9 cellular contexts compared by ENCODE assay signal in the genomic region with DNA sequence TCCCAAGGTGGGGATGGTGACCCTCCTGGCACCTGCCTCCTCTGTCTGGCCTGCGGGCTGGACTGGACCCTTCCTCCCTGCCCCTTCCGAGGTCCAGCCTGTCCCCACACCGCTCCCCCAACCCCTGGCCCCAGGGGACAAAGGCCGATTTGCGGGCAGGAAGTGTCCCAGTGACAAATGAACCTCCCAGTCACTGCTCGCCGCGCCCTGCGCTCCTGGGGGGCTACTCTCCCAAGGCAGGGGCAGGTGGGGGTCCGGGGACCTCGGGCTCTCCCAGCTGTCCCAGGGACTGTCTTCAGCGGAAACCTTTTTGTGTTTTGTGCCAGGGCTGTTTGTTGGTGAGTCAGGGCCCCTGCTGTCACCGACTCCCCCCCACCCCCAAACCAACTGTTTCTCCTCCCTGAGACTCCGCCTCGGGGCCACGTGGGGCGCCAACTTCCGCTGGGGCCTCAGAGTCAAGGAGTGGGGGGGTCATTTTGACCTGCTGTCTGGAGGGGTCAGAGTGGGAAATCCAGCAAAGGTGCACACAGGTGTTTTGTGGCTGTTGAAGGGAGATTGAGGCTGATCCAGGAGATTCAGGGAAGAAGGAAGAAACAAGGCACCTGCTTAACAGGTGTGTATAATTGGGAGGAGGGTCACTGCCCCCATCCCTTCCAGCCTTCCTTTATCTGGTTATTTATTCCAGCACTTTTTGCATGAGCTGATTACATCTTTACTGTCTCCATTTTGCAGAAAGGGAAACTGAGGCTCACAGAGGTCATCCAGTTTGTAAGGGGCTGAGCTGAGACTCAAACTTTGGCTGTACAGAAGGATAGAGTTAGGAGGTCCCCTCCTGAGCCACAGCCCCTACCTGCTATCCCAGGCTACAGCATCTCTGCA. TPM values are rescaled to one million over a fixed set of nuclear protein-coding genes. Genes with fewer than 3 reads are reported as not detected.
DNase-seq lines count a peak whose midpoint lies in the region; TF ChIP-seq lines count a peak whose summit lies in the region.
"Had no signal": no experiment of that assay in that cellular context is flagged by ENCODE, and none has a peak within 500 bp of the region (broad histone marks: within the 10 kb centered on the region; RNA-seq: fewer than 3 reads in every experiment).

No MANE protein-coding gene starts in this region.

- H3K4me3 ChIP-seq in WI38 (ENCODE audit: low read depth, low read length) = peak overlapping the region; percentile 84
- peak overlapping the region; percentile 61 to 72 (median 64) for H3K4me3 ChIP-seq in mammary epithelial cell (replicated peaks in 1 of 3; ENCODE audit: insufficient read depth in 1 of 3, low read depth in 2 of 3, low read length in 3 of 3)

- no peaks in the 10 kb centered on the region for H3K79me2 ChIP-seq in mammary epithelial cell (ENCODE audit: insufficient read depth, low read length)

- BruUV-seq in mammary epithelial cell (replicated peaks; lab: Mats Ljungman, UMichigan) = no TSS peak

- dilution Hi-C loops in mammary epithelial cell (cut with HindIII; ENCODE audit: low sequenced_read_pairs) = no loop called here

- H3K4me2 ChIP-seq in mammary epithelial cell (ENCODE audit: insufficient read depth, low read depth, low read length) = peak overlapping the region; percentile 97

- in situ Hi-C loops in mammary epithelial cell (cut with MboI; ENCODE audit: low sequenced_read_pairs in 2 of 2) = loop anchor here in 1 of 2 donors (10.0 kb wide), 1 partner anchor 64 kb away; no protein-coding TSS in a partner anchor

- peaks cover 25% of the 10 kb centered on the region for H3K4me1 ChIP-seq in mammary epithelial cell (ENCODE audit: insufficient read depth, low read length)

- no peaks in the 10 kb centered on the region for H3K9me3 ChIP-seq in mammary epithelial cell (replicated peaks; ENCODE audit: insufficient read depth, low read length)

- CTCF ChIA-PET in mammary epithelial cell (lab: Charles Lee; ENCODE audit: low non-redundant PET) = no interaction called here

- no peak for TF ChIP-seq CTCF in WI38 (IDR thresholded peaks at IDR 0.05; ENCODE audit: low read depth, low read length)
- TF ChIP-seq CTCF in mammary epithelial cell (conservative IDR thresholded peaks at IDR 0.05 in 1 of 2, IDR thresholded peaks at IDR 0.05 in 1 of 2; ENCODE audit: extremely low read depth in 1 of 2, insufficient read depth in 1 of 2, low read depth in 1 of 2, low read length in 2 of 2) = peak in 1 of 2 donors; percentile 2

- 0% methylated on average over 1 of the region's 18 CpGs for WGBS in mammary epithelial cell (ENCODE audit: low coverage, missing lambda C conversion rate)

- H3K27ac ChIP-seq in mammary epithelial cell (ENCODE audit: insufficient read depth, low read depth, low read length) = no peak overlapping the region
- H3K27ac ChIP-seq: 22Rv1 had no signal

- no peaks in the 10 kb centered on the region for H4K20me1 ChIP-seq in mammary epithelial cell (ENCODE audit: insufficient read depth, low read length)

- H3K9ac ChIP-seq in mammary epithelial cell (ENCODE audit: insufficient read depth, low read length) = no peak overlapping the region

- intact Hi-C loops in mammary epithelial cell (cut with micrococcal nuclease) = no loop called here

- H3K27me3 ChIP-seq in mammary epithelial cell (ENCODE audit: insufficient read depth, low read length) = no peaks in the 10 kb centered on the region

- no peaks in the 10 kb centered on the region for H3K36me3 ChIP-seq in mammary epithelial cell (ENCODE audit: insufficient read depth, low read length)

- DNase-seq in DMS53 (lab: John Stamatoyannopoulos, UW) (peak; percentile 70), DMS53 treated with DMSO at 0.1 percent for 48 hours (lab: John Stamatoyannopoulos, UW; ENCODE audit: unreplicated experiment) (no peak), KG1 (lab: John Stamatoyannopoulos, UW) (peak; percentile 55), mammary epithelial cell (no peak), left kidney (ENCODE audit: low read depth, low spot score) (peak; percentile 59), DMS153 (lab: John Stamatoyannopoulos, UW) (no peak)
- peak; percentile 66 for DNase-seq in stimulated activated CD4-positive, alpha-beta T cell treated with anti-CD3 and anti-CD28 coated beads, Interleukin-4, amount 100 ng/mL, for 1 hour

- peak overlapping the region; percentile 83 for H2AFZ ChIP-seq in mammary epithelial cell (ENCODE audit: low read depth, low read length)

RNA-seq across cellular contexts. Expression of a gene that starts 0.8 kb away (rescaled TPM):
- 10 to 100 TPM; 16.3 to 18.7 TPM for total RNA-seq in mammary epithelial cell
- polyA plus RNA-seq in mammary epithelial cell = 4.5 TPM
- polyA minus RNA-seq in mammary epithelial cell = 7.3 TPM

RNA-seq across cellular contexts. Expression of a gene that starts 18.4 kb away (rescaled TPM):
- total RNA-seq in mammary epithelial cell = 100 to 1,000 TPM; 127 to 182 TPM
- polyA plus RNA-seq in mammary epithelial cell = 215 TPM
- polyA minus RNA-seq in mammary epithelial cell = 63.3 TPM

RNA-seq across cellular contexts. Expression of a gene that starts 44.7 kb away (rescaled TPM):
- total RNA-seq in mammary epithelial cell = 10 to 100 TPM; 78.7 to 93.2 TPM
- polyA plus RNA-seq in mammary epithelial cell = 21.2 TPM
- polyA minus RNA-seq in mammary epithelial cell = 1.8 TPM

RNA-seq across cellular contexts. Expression of a gene that starts 56.2 kb away (rescaled TPM):
- not detected for total RNA-seq in mammary epithelial cell
- not detected for polyA plus RNA-seq in mammary epithelial cell
- polyA minus RNA-seq in mammary epithelial cell = not detected

RNA-seq across cellular contexts. Expression of a gene that starts 59.8 kb away (rescaled TPM):
- 10 to 100 TPM; 59.6 to 74.0 TPM for total RNA-seq in mammary epithelial cell
- polyA plus RNA-seq in mammary epithelial cell = 30.0 TPM
- 4.4 TPM for polyA minus RNA-seq in mammary epithelial cell

Comparison
In these comparisons a context has a peak if more than half of its experiments do, and no peak if none do; other contexts are left out.
1. DNase-seq: peak in DMS53 (single experiment), KG1 (single experiment), left kidney (single experiment) and stimulated activated CD4-positive, alpha-beta T cell treated with anti-CD3 and anti-CD28 coated beads, Interleukin-4, amount 100 ng/mL, for 1 hour (single experiment); none in DMS53 treated with DMSO at 0.1 percent for 48 hours (single experiment), mammary epithelial cell (single experiment) and DMS153 (single experiment).